In the genomic region with DNA sequence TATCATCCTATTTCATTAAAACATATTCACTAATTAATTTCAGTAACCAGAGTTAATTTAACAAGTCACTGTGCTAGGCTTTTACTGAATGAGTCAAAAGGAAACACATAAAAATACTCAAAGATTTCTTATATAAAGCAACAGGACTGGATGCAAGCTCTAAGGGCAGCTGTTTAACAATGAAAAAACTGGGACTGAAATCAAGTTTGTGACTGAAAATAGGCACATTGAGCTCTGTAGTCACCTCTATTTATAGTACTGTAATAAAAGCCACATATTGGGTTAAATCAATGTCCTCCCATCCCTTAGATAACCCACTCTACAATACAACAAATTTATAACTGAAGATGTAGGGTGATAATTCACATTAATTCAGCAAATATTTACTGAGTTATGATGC, we compare ENCODE assay signal across 17 cellular contexts. TPM values are rescaled to one million over a fixed set of nuclear protein-coding genes. Genes with fewer than 3 reads are reported as not detected.
A peak's percentile ranks its signal among the peaks of the same experiment; 100 is the strongest.
DNase-seq lines count a peak whose midpoint lies in the region; FAIRE-seq and TF ChIP-seq lines count a peak whose summit lies in the region.
"Had no signal": no experiment of that assay in that cellular context is flagged by ENCODE, and none has a peak within 500 bp of the region (broad histone marks: within the 10 kb centered on the region; RNA-seq: fewer than 3 reads in every experiment).

No MANE protein-coding gene starts in this region.

- H4K20me1 ChIP-seq in GM23248 (ENCODE audit: insufficient read depth) (no peaks in the 10 kb centered on the region), osteoblast (ENCODE audit: insufficient read depth, low read length) (no peaks in the 10 kb centered on the region)

- 0 out of 2 replicates have a peak overlapping the region, but pooled peaks have one; percentile 6 for H3K9ac ChIP-seq in GM23248

- DNase-seq in D721Med (ENCODE audit: insufficient read length, low spot score) (no peak), GM23248 (no peak), dermis blood vessel endothelial cell (peak; percentile 7), osteoblast (ENCODE audit: insufficient read length, low spot score, missing footprints) (peak; percentile 58), NCI-H1436 treated with DMSO at 0.1 percent for 48 hours (lab: John Stamatoyannopoulos, UW) (no peak), hypothalamus (lab: John Stamatoyannopoulos, UW) (no peak), HFFc6 (no peak)
- DNase-seq: AML-193, DMS79 treated with DMSO at 0.1 percent for 48 hours, NCI-H1105, NCI-H187, NCI-H226, NCI-H524, NCI-H82, OCI-M1, RPMI8226 had no signal

- H3K36me3 ChIP-seq in GM23248 (ENCODE audit: low read depth) (no peaks in the 10 kb centered on the region), osteoblast (ENCODE audit: insufficient read depth, low read length) (no peaks in the 10 kb centered on the region)

- H3K27ac ChIP-seq in GM23248 (no peak overlapping the region), osteoblast (ENCODE audit: low read depth, low read length) (no peak overlapping the region)

- peaks cover 7% of the 10 kb centered on the region; the same call in 1 of the 2 replicates for H3K36me3 Mint-ChIP-seq in HFFc6 (ENCODE audit: low read depth)

- H3K79me2 ChIP-seq in GM23248 (ENCODE audit: insufficient read depth) (peaks cover 12% of the 10 kb centered on the region), osteoblast (ENCODE audit: insufficient read depth, low read length) (peaks cover 6% of the 10 kb centered on the region)

- H3K27ac Mint-ChIP-seq in HFFc6, result no peak overlapping the region
- H3K27ac Mint-ChIP-seq: CD14-positive monocyte had no signal

- H3K27me3 ChIP-seq in GM23248 (replicated peaks; ENCODE audit: insufficient read depth) (no peaks in the 10 kb centered on the region), osteoblast (ENCODE audit: insufficient read depth, low read length) (no peaks in the 10 kb centered on the region)

- H3K27me3 Mint-ChIP-seq in HFFc6 (ENCODE audit: insufficient read depth), result no peaks in the 10 kb centered on the region; the same call in 1 of the 2 replicates

- no peak overlapping the region for H3K4me3 ChIP-seq in GM23248
- H3K4me3 ChIP-seq in osteoblast (ENCODE audit: insufficient read depth, low read length), result no peak overlapping the region

- H3K4me1 ChIP-seq in GM23248 (ENCODE audit: insufficient read depth) (peaks cover 7% of the 10 kb centered on the region; the same call in 1 of the 2 replicates), osteoblast (ENCODE audit: insufficient read depth, low read length) (no peaks in the 10 kb centered on the region)

- H3K4me2 ChIP-seq in GM23248 (ENCODE audit: unreplicated experiment), result peak overlapping the region; percentile 7
- H3K4me2 ChIP-seq in osteoblast (ENCODE audit: insufficient read depth, low read length), result no peak overlapping the region

- no peaks in the 10 kb centered on the region for H3K9me3 Mint-ChIP-seq in HFFc6

- H3K4me3 Mint-ChIP-seq in HFFc6, result no peak overlapping the region
- H3K4me3 Mint-ChIP-seq: CD14-positive monocyte had no signal

- TF ChIP-seq CTCF in D721Med (IDR thresholded peaks at IDR 0.05; ENCODE audit: insufficient read depth, missing control alignments) (no peak), osteoblast (IDR thresholded peaks at IDR 0.05; ENCODE audit: extremely low read depth, low read depth, low read length) (no peak), HFFc6 (IDR thresholded peaks at IDR 0.05) (no peak)

- no peaks in the 10 kb centered on the region; the same call in 1 of the 2 replicates for H3F3A ChIP-seq in GM23248 (ENCODE audit: insufficient read depth)

- no peaks in the 10 kb centered on the region for H3K9me3 ChIP-seq in GM23248 (ENCODE audit: low read depth)
- H3K9me3 ChIP-seq in osteoblast (ENCODE audit: low read depth, low read length), result no peaks in the 10 kb centered on the region

- peaks cover 41% of the 10 kb centered on the region for H3K4me1 Mint-ChIP-seq in HFFc6 (ENCODE audit: low read depth)

- H3K9me2 ChIP-seq in GM23248 (ENCODE audit: insufficient read depth), result no peaks in the 10 kb centered on the region

- in situ Hi-C loops in GM23248 (cut with MboI), result loop anchor here (25.0 kb wide), 2 partner anchors 442 to 1317 kb away; no protein-coding TSS in a partner anchor

- peak; percentile 80 for FAIRE-seq in D721Med (lab: Jason Lieb, UNC)

- H2AFZ ChIP-seq in GM23248 (no peak overlapping the region), osteoblast (ENCODE audit: low read length) (no peak overlapping the region)

RNA-seq across cellular contexts. Expression of a gene that starts 52.4 kb away (rescaled TPM):
- total RNA-seq in GM23248 (2014; rRNA removed; shearing (Covaris generic)), result 32.1 and 39.1 TPM in 2 replicates
- polyA plus RNA-seq in GM23248 (2016; fragmentation: Nextera tagmentation; extraction: Ambion mirVana), result 39.1 and 44.8 TPM in 2 replicates
- 21.3 and 22.0 TPM in 2 replicates for total RNA-seq in dermis blood vessel endothelial cell
- 162 and 171 TPM in 2 replicates for total RNA-seq in osteoblast
- 10 to 100 TPM; 28.4 to 37.9 (median 31.2) TPM for total RNA-seq in HFFc6 (2021; fragmentation: NEBNext Ultra II Directional; extraction: Animal tissue kit (Norgen Biotek cat#: 25700))

Comparison
In these comparisons a context has a peak if more than half of its experiments do, and no peak if none do; other contexts are left out.
1. DNase-seq: peak in dermis blood vessel endothelial cell (single experiment) and osteoblast (single experiment); none in D721Med (single experiment), GM23248 (single experiment), NCI-H1436 treated with DMSO at 0.1 percent for 48 hours (single experiment), hypothalamus (0 of 51) and HFFc6 (single experiment).